8 cellular contexts compared by ENCODE assay signal in the genomic region with DNA sequence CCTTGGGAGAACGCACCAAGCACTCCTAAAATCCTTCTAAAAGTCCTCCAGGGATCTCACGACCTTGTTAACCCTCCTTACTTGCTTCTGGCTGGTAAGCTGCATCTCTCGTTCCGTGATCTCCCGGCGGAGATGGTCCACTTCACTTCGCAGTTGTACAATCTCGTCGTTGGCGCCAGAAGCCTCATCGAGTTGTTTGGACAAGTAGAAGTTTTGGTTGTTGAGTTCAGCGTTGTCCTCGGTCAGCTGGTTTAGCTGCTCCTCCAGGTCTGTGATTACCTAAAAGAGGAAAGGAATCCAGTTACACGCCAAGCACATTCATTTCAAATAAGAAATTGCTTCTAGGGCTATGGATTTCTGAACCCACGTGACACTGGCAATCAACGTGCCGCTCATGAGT.
"Had no signal": no experiment of that assay in that cellular context is flagged by ENCODE, and none has a peak within 500 bp of the region (broad histone marks: within the 10 kb centered on the region; RNA-seq: fewer than 3 reads in every experiment).

No MANE protein-coding gene starts in this region.

- H3K27ac Mint-ChIP-seq: H9, IgD-negative memory B cell had no signal

- H3K27ac ChIP-seq: GM23248, HL-60 had no signal

- H3K9me3 Mint-ChIP-seq: H9, IgD-negative memory B cell had no signal

- H3K4me1 Mint-ChIP-seq: H9 had no signal

- H3K9ac ChIP-seq: GM23248 had no signal

- H3K36me3 Mint-ChIP-seq: IgD-negative memory B cell had no signal

- H3K4me3 Mint-ChIP-seq: H9, IgD-negative memory B cell had no signal

- H3K4me3 ChIP-seq: GM23248 had no signal

- FAIRE-seq: HepG2 had no signal

- H3K27me3 Mint-ChIP-seq: IgD-negative memory B cell had no signal

- DNase-seq: GM23248, GOT3, H9, HCEC 1CT, KBM-7 had no signal

- ATAC-seq: HepG2 had no signal
